Comparison of ENCODE assay signal across 9 cellular contexts in the genomic region with DNA sequence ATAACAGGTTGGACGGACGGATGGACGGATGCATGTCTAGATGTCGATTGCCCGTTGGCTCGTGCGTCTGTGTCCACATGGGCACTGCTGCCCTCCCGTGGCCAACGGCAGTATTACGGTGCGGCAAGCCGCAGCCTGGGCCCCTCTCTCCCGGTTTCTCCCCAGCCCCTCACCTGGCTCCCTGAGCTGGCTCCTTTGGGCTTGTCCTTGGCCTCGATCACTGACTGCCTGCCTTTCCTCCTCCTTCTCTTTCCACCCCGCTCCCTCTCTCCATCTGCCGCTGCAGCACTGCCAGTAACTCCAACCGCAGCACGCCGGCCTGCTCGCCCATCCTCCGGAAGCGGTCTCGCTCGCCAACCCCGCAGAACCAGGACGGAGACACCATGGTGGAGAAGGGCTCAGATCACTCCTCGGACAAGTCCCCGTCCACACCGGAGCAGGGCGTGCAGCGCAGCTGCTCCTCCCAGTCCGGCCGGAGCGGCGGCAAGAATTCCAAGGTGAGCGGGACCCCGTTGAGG.
A peak's percentile ranks its signal among the peaks of the same experiment; 100 is the strongest.
DNase-seq lines count a peak whose midpoint lies in the region; ATAC-seq and TF ChIP-seq lines count a peak whose summit lies in the region.
"Had no signal": no experiment of that assay in that cellular context is flagged by ENCODE, and none has a peak within 500 bp of the region (broad histone marks: within the 10 kb centered on the region; RNA-seq: fewer than 3 reads in every experiment).

No MANE protein-coding gene starts in this region.

- WGBS in sigmoid colon, 2 donors, result 57 to 58% methylated on average over 37 of the region's 37 CpGs

- H3K36me3 Mint-ChIP-seq in CD8-positive, alpha-beta T cell, result no peaks in the 10 kb centered on the region
- peaks cover 3% of the 10 kb centered on the region for H3K36me3 Mint-ChIP-seq in T-helper 2 cell treated with Interferon-gamma antibody and Interleukin-4, amounts not matched to agents 5 μg/mL and 100 μg/mL, for 36 hours (ENCODE audit: low read depth)

- peak; percentile 92 for TF ChIP-seq CTCF in CD8-positive, alpha-beta T cell (IDR thresholded peaks at IDR 0.05)
- TF ChIP-seq CTCF in left ventricle myocardium inferior (IDR thresholded peaks at IDR 0.05; ENCODE audit: borderline replicate concordance), result peak; percentile 94
- TF ChIP-seq CTCF in sigmoid colon (IDR thresholded peaks at IDR 0.05), result peak; percentile 55 to 82 (median 64)

- peak; percentile 24 to 75 (median 56) for DNase-seq in CD8-positive, alpha-beta T cell
- DNase-seq in KG1 (lab: John Stamatoyannopoulos, UW) (peak; percentile 24), amygdala (lab: John Stamatoyannopoulos, UW) (peak in 41 of 56 donors; percentile 8 to 82 (median 44)), left ventricle myocardium inferior (peak; percentile 60), sigmoid colon (no peak)
- peak; percentile 42 for DNase-seq in T-helper 2 cell treated with Interferon-gamma antibody and Interleukin-4, amounts not matched to agents 5 μg/mL and 100 μg/mL, for 36 hours (ENCODE audit: low spot score)

- H3K4me1 Mint-ChIP-seq in CD8-positive, alpha-beta T cell (ENCODE audit: low read depth), result peaks cover 18% of the 10 kb centered on the region
- peaks cover 18% of the 10 kb centered on the region for H3K4me1 Mint-ChIP-seq in T-helper 2 cell treated with Interferon-gamma antibody and Interleukin-4, amounts not matched to agents 5 μg/mL and 100 μg/mL, for 36 hours (ENCODE audit: low read depth)

- intact Hi-C loops in CD8-positive, alpha-beta T cell (cut with DNase I, micrococcal nuclease), result loop anchor here (1.0 to 5.0 kb wide), 3 partner anchors 66 to 170 kb away; no protein-coding TSS in a partner anchor
- intact Hi-C loops in left ventricle myocardium inferior (cut with micrococcal nuclease) (loop anchor here (5.0 kb wide), 1 partner anchor 65 kb away; no protein-coding TSS in a partner anchor), sigmoid colon (cut with DNase I) (loop anchor here (1.0 to 10.0 kb wide), 3 partner anchors 66 to 295 kb away; no protein-coding TSS in a partner anchor)

- H3K27ac ChIP-seq in CD8-positive, alpha-beta T cell (ENCODE audit: low read depth, low read length), result no peak overlapping the region
- H3K27ac ChIP-seq in left ventricle myocardium inferior (replicated peaks) (no peak overlapping the region), sigmoid colon (no peak overlapping the region)
- H3K27ac ChIP-seq: SK-N-MC had no signal

- H3K27me3 Mint-ChIP-seq in CD8-positive, alpha-beta T cell (ENCODE audit: low read depth), result no peaks in the 10 kb centered on the region
- no peaks in the 10 kb centered on the region for H3K27me3 Mint-ChIP-seq in T-helper 2 cell treated with Interferon-gamma antibody and Interleukin-4, amounts not matched to agents 5 μg/mL and 100 μg/mL, for 36 hours (ENCODE audit: low read depth)

- no peaks in the 10 kb centered on the region for H3K9me3 ChIP-seq in CD8-positive, alpha-beta T cell (ENCODE audit: low read length)
- H3K9me3 ChIP-seq in left ventricle myocardium inferior (replicated peaks) (no peaks in the 10 kb centered on the region), sigmoid colon (no peaks in the 10 kb centered on the region)

- peaks cover 8% of the 10 kb centered on the region for H3K4me1 ChIP-seq in CD8-positive, alpha-beta T cell (ENCODE audit: insufficient read depth, low read length)
- peaks cover 6% of the 10 kb centered on the region for H3K4me1 ChIP-seq in left ventricle myocardium inferior
- peaks cover 0 to 5% (median 2%) of the 10 kb centered on the region in 4 donors for H3K4me1 ChIP-seq in sigmoid colon

- H3K4me3 ChIP-seq in CD8-positive, alpha-beta T cell (ENCODE audit: low read depth, low read length), result peak overlapping the region; percentile 8
- H3K4me3 ChIP-seq in left ventricle myocardium inferior (no peak overlapping the region), sigmoid colon (no peak overlapping the region)
- H3K4me3 ChIP-seq: SK-N-MC had no signal

- no peak for TF ChIP-seq EP300 in sigmoid colon (IDR thresholded peaks at IDR 0.05)

- POLR2A ChIA-PET in CD8-positive, alpha-beta T cell (lab: Charles Lee), result no interaction called here

- no peak for TF ChIP-seq POLR2A in sigmoid colon (IDR thresholded peaks at IDR 0.05)

- H3K27ac Mint-ChIP-seq in CD8-positive, alpha-beta T cell, result no peak overlapping the region
- H3K27ac Mint-ChIP-seq in T-helper 2 cell treated with Interferon-gamma antibody and Interleukin-4, amounts not matched to agents 5 μg/mL and 100 μg/mL, for 36 hours, result no peak overlapping the region

- ATAC-seq in CD8-positive, alpha-beta T cell, result peak; percentile 47
- ATAC-seq in GM19438 (IDR thresholded peaks at IDR 0.05; ENCODE audit: low read depth, unreplicated experiment) (peak; percentile 56), GM19467 (IDR thresholded peaks at IDR 0.05; ENCODE audit: unreplicated experiment) (no peak)

- H3K4me3 Mint-ChIP-seq in CD8-positive, alpha-beta T cell, result peak overlapping the region; percentile 58
- peak overlapping the region; percentile 19 for H3K4me3 Mint-ChIP-seq in T-helper 2 cell treated with Interferon-gamma antibody and Interleukin-4, amounts not matched to agents 5 μg/mL and 100 μg/mL, for 36 hours

- CTCF ChIA-PET in CD8-positive, alpha-beta T cell (lab: Charles Lee), result interaction anchor here (0.6 to 2.1 kb wide), 13 partner anchors 9 to 373 kb away, joined by 3 to 9 read pairs (median 5); no protein-coding TSS in a partner anchor

- H3K27me3 ChIP-seq in CD8-positive, alpha-beta T cell (ENCODE audit: insufficient read depth, low read length), result no peaks in the 10 kb centered on the region
- H3K27me3 ChIP-seq in left ventricle myocardium inferior (ENCODE audit: low read depth), result peaks cover 4% of the 10 kb centered on the region
- peaks cover 0 to 10% (median 0%) of the 10 kb centered on the region in 3 donors for H3K27me3 ChIP-seq in sigmoid colon

- no peaks in the 10 kb centered on the region for H3K36me3 ChIP-seq in CD8-positive, alpha-beta T cell (ENCODE audit: insufficient read depth, low read length)
- H3K36me3 ChIP-seq in left ventricle myocardium inferior (no peaks in the 10 kb centered on the region), sigmoid colon (no peaks in the 10 kb centered on the region)

- no peaks in the 10 kb centered on the region for H3K9me3 Mint-ChIP-seq in CD8-positive, alpha-beta T cell
- no peaks in the 10 kb centered on the region for H3K9me3 Mint-ChIP-seq in T-helper 2 cell treated with Interferon-gamma antibody and Interleukin-4, amounts not matched to agents 5 μg/mL and 100 μg/mL, for 36 hours
